In genomic region chr17:74484066-74484465, GRCh38 we compare ENCODE assay signal across 24 cellular contexts. TPM values are rescaled to one million over a fixed set of nuclear protein-coding genes. Genes with fewer than 3 reads are reported as not detected.
"Had no signal": no experiment of that assay in that cellular context is flagged by ENCODE, and none has a peak within 500 bp of the region (broad histone marks: within the 10 kb centered on the region; RNA-seq: fewer than 3 reads in every experiment).

No MANE protein-coding gene starts in this region.

- H3K9me3 ChIP-seq: ascending aorta, esophagus muscularis mucosa, gastroesophageal sphincter, heart left ventricle, pancreas, psoas muscle, right atrium auricular region, upper lobe of left lung had no signal

- H3K27ac ChIP-seq: ascending aorta, brain microvascular endothelial cell, esophagus muscularis mucosa, gastroesophageal sphincter, heart left ventricle, pancreas, right atrium auricular region, upper lobe of left lung had no signal

- H3K4me1 ChIP-seq: ascending aorta, esophagus muscularis mucosa, gastroesophageal sphincter, pancreas, right atrium auricular region, upper lobe of left lung had no signal

- H3K36me3 ChIP-seq: ascending aorta, brain microvascular endothelial cell, esophagus muscularis mucosa, gastroesophageal sphincter, heart left ventricle, pancreas, right atrium auricular region had no signal

- DNase-seq: activated B cell treated with CpG ODN at 0.5 μM for 24 hours; activated CD4-positive, alpha-beta memory T cell treated with anti-CD3 and anti-CD28 coated beads for 36 hours; activated CD4-positive, alpha-beta T cell treated with anti-CD3 and anti-CD28 coated beads for 36 hours; activated gamma-delta T cell treated with Interleukin-2 at 50 U/mL for 16 hours; brain microvascular endothelial cell; central memory CD4-positive, alpha-beta T cell; effector memory CD4-positive, alpha-beta T cell; heart left ventricle; kidney; naive thymus-derived CD4-positive, alpha-beta T cell; pancreas; psoas muscle; stimulated activated CD4-positive, alpha-beta T cell treated with anti-CD3 and anti-CD28 coated beads, Interleukin-4, amount 100 ng/mL, for 24 hours; stimulated activated naive CD8-positive, alpha-beta T cell treated with anti-CD3 and anti-CD28 coated beads, Interleukin-15, Interleukin-2, amounts not matched to agents 100 U/mL and 50 U/mL, for 24 hours; SW 1271; T-helper 17 cell had no signal

- H3K27me3 ChIP-seq: ascending aorta, brain microvascular endothelial cell, pancreas, right atrium auricular region, upper lobe of left lung had no signal

- H3K4me3 ChIP-seq: ascending aorta, esophagus muscularis mucosa, gastroesophageal sphincter, heart left ventricle, lung, pancreas, psoas muscle, right atrium auricular region, upper lobe of left lung had no signal

RNA-seq across cellular contexts. Expression of gene CD300A, which starts 17.6 kb away (rescaled TPM):
- total RNA-seq: dermis microvascular lymphatic vessel endothelial cell had no signal

RNA-seq across cellular contexts. Expression of gene CD300LB, which starts 47.2 kb away (rescaled TPM):
- total RNA-seq: activated B cell treated with CpG ODN at 0.5 μM for 24 hours; activated CD4-positive, alpha-beta memory T cell treated with anti-CD3 and anti-CD28 coated beads for 36 hours; activated CD4-positive, alpha-beta T cell treated with anti-CD3 and anti-CD28 coated beads for 36 hours; activated naive CD4-positive, alpha-beta T cell treated with anti-CD3 and anti-CD28 coated beads, Interleukin-2, amount 50 U/mL, for 72 hours; ascending aorta; dermis microvascular lymphatic vessel endothelial cell had no signal
- polyA plus RNA-seq: naive thymus-derived CD4-positive, alpha-beta T cell had no signal

RNA-seq across cellular contexts. Expression of gene GPRC5C, which starts 52.2 kb away (rescaled TPM):
- polyA plus RNA-seq: naive thymus-derived CD4-positive, alpha-beta T cell had no signal
